Comparison of ENCODE assay signal across 12 cellular contexts in genomic region chr18:58015045-58015444, GRCh38. TPM values are rescaled to one million over a fixed set of nuclear protein-coding genes. Genes with fewer than 3 reads are reported as not detected.
DNase-seq lines count a peak whose midpoint lies in the region; ATAC-seq and TF ChIP-seq lines count a peak whose summit lies in the region.
"Had no signal": no experiment of that assay in that cellular context is flagged by ENCODE, and none has a peak within 500 bp of the region (broad histone marks: within the 10 kb centered on the region; RNA-seq: fewer than 3 reads in every experiment).

No MANE protein-coding gene starts in this region.

- no peaks in the 10 kb centered on the region for H3K36me3 ChIP-seq in CD8-positive, alpha-beta T cell (ENCODE audit: insufficient read depth, low read length)

- no peaks in the 10 kb centered on the region for H3K9me3 ChIP-seq in CD8-positive, alpha-beta T cell (ENCODE audit: low read length)

- no peaks in the 10 kb centered on the region for H3K4me1 Mint-ChIP-seq in CD8-positive, alpha-beta T cell (ENCODE audit: low read depth)
- H3K4me1 Mint-ChIP-seq: activated CD4-positive, alpha-beta T cell treated with anti-CD3 and anti-CD28 coated beads for 36 hours; neural crest cell had no signal

- no peak overlapping the region for H3K27ac Mint-ChIP-seq in CD8-positive, alpha-beta T cell
- H3K27ac Mint-ChIP-seq: activated CD4-positive, alpha-beta T cell treated with anti-CD3 and anti-CD28 coated beads for 36 hours; H9 had no signal

- no peak overlapping the region for H3K4me3 ChIP-seq in CD8-positive, alpha-beta T cell (ENCODE audit: low read depth, low read length)

- peaks cover 6% of the 10 kb centered on the region for H3K27me3 Mint-ChIP-seq in CD8-positive, alpha-beta T cell (ENCODE audit: low read depth)

- peak; percentile 99 for ATAC-seq in GM19395 (IDR thresholded peaks at IDR 0.05; ENCODE audit: unreplicated experiment)
- ATAC-seq in HG02973 (IDR thresholded peaks at IDR 0.05; ENCODE audit: unreplicated experiment), result peak; percentile 99
- ATAC-seq in Right ventricle myocardium inferior, result no peak
- ATAC-seq in CD8-positive, alpha-beta T cell, result no peak
- ATAC-seq: activated CD4-positive, alpha-beta T cell treated with anti-CD3 and anti-CD28 coated beads for 36 hours had no signal

- H3K4me1 ChIP-seq in CD8-positive, alpha-beta T cell (ENCODE audit: insufficient read depth, low read length), result no peaks in the 10 kb centered on the region

- DNase-seq in CD1c-positive myeloid dendritic cell (ENCODE audit: extremely low spot score) (peak; percentile 33), NOMO-1 treated with dmso at 0.1 percent for 144 hours (lab: John Stamatoyannopoulos, UW; ENCODE audit: unreplicated experiment) (peak; percentile 92), Right ventricle myocardium inferior (ENCODE audit: missing footprints) (no peak), NK-92 (lab: John Stamatoyannopoulos, UW; ENCODE audit: unreplicated experiment) (no peak), NCI-H128 (lab: John Stamatoyannopoulos, UW; ENCODE audit: unreplicated experiment) (no peak)
- DNase-seq in CD8-positive, alpha-beta T cell, result no peak
- DNase-seq: activated CD4-positive, alpha-beta T cell treated with anti-CD3 and anti-CD28 coated beads for 36 hours; H9; NCI-H446 had no signal

- TF ChIP-seq CTCF in CD8-positive, alpha-beta T cell (IDR thresholded peaks at IDR 0.05), result no peak

- no peaks in the 10 kb centered on the region for H3K36me3 Mint-ChIP-seq in CD8-positive, alpha-beta T cell

- H3K9me3 Mint-ChIP-seq in CD8-positive, alpha-beta T cell, result peaks cover 5% of the 10 kb centered on the region

- H3K27me3 ChIP-seq in CD8-positive, alpha-beta T cell (ENCODE audit: insufficient read depth, low read length), result no peaks in the 10 kb centered on the region

- CTCF ChIA-PET in CD8-positive, alpha-beta T cell (lab: Charles Lee), result interaction anchor here (1.0 kb wide), 1 partner anchor 121 kb away, joined by 3 read pairs; no protein-coding TSS in a partner anchor

- H3K4me3 Mint-ChIP-seq in CD8-positive, alpha-beta T cell, result no peak overlapping the region
- H3K4me3 Mint-ChIP-seq: activated CD4-positive, alpha-beta T cell treated with anti-CD3 and anti-CD28 coated beads for 36 hours; H9; neural crest cell had no signal

- no peak overlapping the region for H3K27ac ChIP-seq in CD8-positive, alpha-beta T cell (ENCODE audit: low read depth, low read length)

- intact Hi-C loops in Right ventricle myocardium inferior (cut with DNase I), result no loop called here
- intact Hi-C loops in CD8-positive, alpha-beta T cell (cut with DNase I, micrococcal nuclease), result no loop called here

- POLR2A ChIA-PET in CD8-positive, alpha-beta T cell (lab: Charles Lee), result no interaction called here

RNA-seq across cellular contexts. Expression of gene NEDD4L, which starts 29.0 kb away (rescaled TPM):
- total RNA-seq in Right ventricle myocardium inferior, result 55.9 TPM
- 10 to 100 TPM; 10.0 to 10.9 TPM for total RNA-seq in CD8-positive, alpha-beta T cell

Comparison
In these comparisons a context has a peak if more than half of its experiments do, and no peak if none do; other contexts are left out.
1. DNase-seq: peak in CD1c-positive myeloid dendritic cell (single experiment) and NOMO-1 treated with dmso at 0.1 percent for 144 hours (single experiment); none in Right ventricle myocardium inferior (single experiment), NK-92 (single experiment), NCI-H128 (single experiment) and CD8-positive, alpha-beta T cell (0 of 7).
2. ATAC-seq: peak in GM19395 (single experiment) and HG02973 (single experiment); none in Right ventricle myocardium inferior (single experiment) and CD8-positive, alpha-beta T cell (single experiment).